In genomic region chr2:102356381-102356712, GRCh38 we compare ENCODE assay signal across 9 cellular contexts. TPM values are rescaled to one million over a fixed set of nuclear protein-coding genes. Genes with fewer than 3 reads are reported as not detected.
DNase-seq lines count a peak whose midpoint lies in the region; ATAC-seq, FAIRE-seq and TF ChIP-seq lines count a peak whose summit lies in the region.
"Had no signal": no experiment of that assay in that cellular context is flagged by ENCODE, and none has a peak within 500 bp of the region (broad histone marks: within the 10 kb centered on the region; RNA-seq: fewer than 3 reads in every experiment).

No MANE protein-coding gene starts in this region.

- H3K9me3 Mint-ChIP-seq in CD8-positive, alpha-beta memory T cell, result no peaks in the 10 kb centered on the region
- H3K9me3 Mint-ChIP-seq in naive thymus-derived CD8-positive, alpha-beta T cell, result no peaks in the 10 kb centered on the region

- POLR2A ChIA-PET in CD8-positive, alpha-beta memory T cell (lab: Charles Lee), result interaction anchor here (0.6 to 0.8 kb wide), 2 partner anchors 9 to 63 kb away, joined by 3 read pairs; no protein-coding TSS in a partner anchor
- POLR2A ChIA-PET in naive thymus-derived CD8-positive, alpha-beta T cell (lab: Charles Lee), result interaction anchor here (0.8 kb wide), 1 partner anchor 63 kb away, joined by 3 read pairs; no protein-coding TSS in a partner anchor

- TF ChIP-seq CTCF in bronchial epithelial cell (IDR thresholded peaks at IDR 0.05; ENCODE audit: insufficient read depth, low read length, severe bottlenecking), result no peak

- H3K4me3 Mint-ChIP-seq in CD8-positive, alpha-beta memory T cell, result peak overlapping the region; percentile 92 to 100 (median 98)
- peak overlapping the region; percentile 91 to 100 (median 96) for H3K4me3 Mint-ChIP-seq in naive thymus-derived CD8-positive, alpha-beta T cell

- H3K27me3 ChIP-seq in CD8-positive, alpha-beta memory T cell (ENCODE audit: insufficient read depth, low read length, poor library complexity, severe bottlenecking), result no peaks in the 10 kb centered on the region
- H3K27me3 ChIP-seq in bronchial epithelial cell (ENCODE audit: control insufficient read depth, insufficient read depth, low read length), result no peaks in the 10 kb centered on the region

- no peaks in the 10 kb centered on the region for H3K9me3 ChIP-seq in CD8-positive, alpha-beta memory T cell (ENCODE audit: low read length)

- CTCF ChIA-PET in CD8-positive, alpha-beta memory T cell (lab: Charles Lee), result interaction anchor here (0.7 to 1.5 kb wide), 23 partner anchors 10 to 122 kb away, joined by 3 to 16 read pairs (median 3); no protein-coding TSS in a partner anchor

- H3K27ac ChIP-seq in CD8-positive, alpha-beta memory T cell (ENCODE audit: low read depth, low read length), result peak overlapping the region; percentile 58

- ATAC-seq in HG02973 (IDR thresholded peaks at IDR 0.05; ENCODE audit: unreplicated experiment), result peak; percentile 14
- peak in 1 of 2 donors; percentile 29 for ATAC-seq in naive thymus-derived CD8-positive, alpha-beta T cell

- H3K4me1 ChIP-seq in CD8-positive, alpha-beta memory T cell (ENCODE audit: insufficient read depth, low read length), result peaks cover 10% of the 10 kb centered on the region

- DNase-seq in CD8-positive, alpha-beta memory T cell, result no peak
- DNase-seq in bronchial epithelial cell (ENCODE audit: low read depth), result peak; percentile 3
- no peak for DNase-seq in naive thymus-derived CD8-positive, alpha-beta T cell
- DNase-seq in RPMI8226, result no peak
- DNase-seq in DMS53 (lab: John Stamatoyannopoulos, UW), result no peak
- DNase-seq in SKM-1 treated with dmso at 0.1 percent for 144 hours (lab: John Stamatoyannopoulos, UW; ENCODE audit: unreplicated experiment), result no peak
- no peak for DNase-seq in midbrain (lab: John Stamatoyannopoulos, UW)

- H3K27me3 Mint-ChIP-seq in CD8-positive, alpha-beta memory T cell, result peaks cover 0 to 2% of the 10 kb centered on the region in 2 donors
- no peaks in the 10 kb centered on the region for H3K27me3 Mint-ChIP-seq in naive thymus-derived CD8-positive, alpha-beta T cell

- H3K27ac Mint-ChIP-seq in CD8-positive, alpha-beta memory T cell, result peak overlapping the region; percentile 89 to 99 (median 97)
- H3K27ac Mint-ChIP-seq in naive thymus-derived CD8-positive, alpha-beta T cell, result peak overlapping the region; percentile 79 to 99 (median 92)

- FAIRE-seq in bronchial epithelial cell (lab: Jason Lieb, UNC), result no peak
- FAIRE-seq: islet of Langerhans had no signal

- peak overlapping the region; percentile 68 for H3K4me3 ChIP-seq in CD8-positive, alpha-beta memory T cell (ENCODE audit: low read length)
- peak overlapping the region; percentile 62 for H3K4me3 ChIP-seq in bronchial epithelial cell (ENCODE audit: low read depth, low read length)

- H3K36me3 Mint-ChIP-seq in CD8-positive, alpha-beta memory T cell, result peaks cover 0 to 6% (median 0%) of the 10 kb centered on the region in 3 donors
- no peaks in the 10 kb centered on the region for H3K36me3 Mint-ChIP-seq in naive thymus-derived CD8-positive, alpha-beta T cell

- H3K36me3 ChIP-seq in CD8-positive, alpha-beta memory T cell (ENCODE audit: insufficient read depth, low read length), result no peaks in the 10 kb centered on the region
- no peaks in the 10 kb centered on the region for H3K36me3 ChIP-seq in bronchial epithelial cell (ENCODE audit: control insufficient read depth, insufficient read depth, low read length)

- H3K4me1 Mint-ChIP-seq in CD8-positive, alpha-beta memory T cell, result peaks cover 40 to 58% (median 52%) of the 10 kb centered on the region in 3 donors
- H3K4me1 Mint-ChIP-seq in naive thymus-derived CD8-positive, alpha-beta T cell, result peaks cover 8 to 48% (median 19%) of the 10 kb centered on the region in 4 donors

RNA-seq across cellular contexts. Expression of gene IL18R1, which starts 0.8 kb away (rescaled TPM):
- 10 to 100 TPM; 17.6 to 17.9 TPM for total RNA-seq in CD8-positive, alpha-beta memory T cell
- 20.6 TPM for polyA plus RNA-seq in CD8-positive, alpha-beta memory T cell
- 5.3 and 11.5 TPM in 2 replicates for total RNA-seq in bronchial epithelial cell
- 1 to 10 TPM in 1 of 2 experiments, under 1 TPM in 1; 0.39 to 1.9 TPM for total RNA-seq in naive thymus-derived CD8-positive, alpha-beta T cell
- 1 to 10 TPM; 1.4 to 6.9 (median 2.0) TPM for polyA plus RNA-seq in naive thymus-derived CD8-positive, alpha-beta T cell

RNA-seq across cellular contexts. Expression of gene IL1RL1, which starts 45.0 kb away (rescaled TPM):
- total RNA-seq in CD8-positive, alpha-beta memory T cell, result under 1 TPM; 0.22 to 0.35 TPM
- 0.14 TPM for polyA plus RNA-seq in CD8-positive, alpha-beta memory T cell
- total RNA-seq in bronchial epithelial cell, result 65.8 and 162 TPM in 2 replicates
- not detected for total RNA-seq in naive thymus-derived CD8-positive, alpha-beta T cell
- polyA plus RNA-seq in naive thymus-derived CD8-positive, alpha-beta T cell, result not detected

Comparison
In these comparisons a context has a peak if more than half of its experiments do, and no peak if none do; other contexts are left out.
1. RNA of gene IL1RL1, which starts 45.0 kb away (total RNA-seq): 65.8 to 162 TPM in bronchial epithelial cell; 0.22 to 0.35 TPM in CD8-positive, alpha-beta memory T cell and not detected in naive thymus-derived CD8-positive, alpha-beta T cell; every median in the first group is over 10 times any median in the second.